In genomic region chr17:5825717-5826330, GRCh38 we compare ENCODE assay signal across 17 cellular contexts.
A peak's percentile ranks its signal among the peaks of the same experiment; 100 is the strongest.
DNase-seq lines count a peak whose midpoint lies in the region; ATAC-seq and TF ChIP-seq lines count a peak whose summit lies in the region.
"Had no signal": no experiment of that assay in that cellular context is flagged by ENCODE, and none has a peak within 500 bp of the region (broad histone marks: within the 10 kb centered on the region; RNA-seq: fewer than 3 reads in every experiment).

No MANE protein-coding gene starts in this region.

- H3K36me3 ChIP-seq in osteoblast (ENCODE audit: insufficient read depth, low read length): no peaks in the 10 kb centered on the region
- H3K36me3 ChIP-seq in sigmoid colon: no peaks in the 10 kb centered on the region
- H3K36me3 ChIP-seq: left ventricle myocardium inferior had no signal

- no peak for TF ChIP-seq POLR2A in sigmoid colon (IDR thresholded peaks at IDR 0.05)

- TF ChIP-seq EP300 in sigmoid colon (IDR thresholded peaks at IDR 0.05): no peak

- WGBS in sigmoid colon, 2 donors: 72 to 78% methylated on average over 11 of the region's 11 CpGs

- H3K4me2 ChIP-seq in osteoblast (ENCODE audit: insufficient read depth, low read length): no peak overlapping the region

- no peak overlapping the region for H3K27ac Mint-ChIP-seq in HFFc6
- H3K27ac Mint-ChIP-seq: activated T-helper 1 cell treated with anti-CD3 and anti-CD28 coated beads, Interleukin-12 subunit alpha, Interleukin-12 subunit beta, Interleukin-2, Interleukin-4 antibody, amounts not matched to agents 30 ng/mL and 10 ng/mL and 1 ng/mL, durations not matched to agents 14 hours and 24 hours and 36 hours; H9 had no signal

- peaks cover 16% of the 10 kb centered on the region for H3K36me3 Mint-ChIP-seq in HFFc6 (ENCODE audit: low read depth)
- no peaks in the 10 kb centered on the region for H3K36me3 Mint-ChIP-seq in activated T-cell treated with anti-CD3 and anti-CD28 coated beads, Interleukin-2, amount 50 U/mL, for 4 hours (ENCODE audit: insufficient read depth)

- intact Hi-C loops in sigmoid colon (cut with DNase I): no loop called here

- H3K27me3 ChIP-seq in osteoblast (ENCODE audit: insufficient read depth, low read length): no peaks in the 10 kb centered on the region
- H3K27me3 ChIP-seq in sigmoid colon: no peaks in the 10 kb centered on the region

- H4K20me1 ChIP-seq in osteoblast (ENCODE audit: insufficient read depth, low read length): no peaks in the 10 kb centered on the region

- no peak overlapping the region for H3K4me3 ChIP-seq in fibroblast of villous mesenchyme (ENCODE audit: low read depth, low read length)
- H3K4me3 ChIP-seq in osteoblast (ENCODE audit: insufficient read depth, low read length): no peak overlapping the region
- H3K4me3 ChIP-seq in sigmoid colon: no peak overlapping the region
- H3K4me3 ChIP-seq: left ventricle myocardium inferior had no signal

- H3K9me3 ChIP-seq in osteoblast (ENCODE audit: low read depth, low read length) (no peaks in the 10 kb centered on the region), sigmoid colon (peaks cover 0 to 2% (median 0%) of the 10 kb centered on the region in 4 donors)

- H3K27ac ChIP-seq in osteoblast (ENCODE audit: low read depth, low read length) (no peak overlapping the region), sigmoid colon (no peak overlapping the region)
- H3K27ac ChIP-seq: left ventricle myocardium inferior had no signal

- ATAC-seq in activated T-cell treated with anti-CD3 and anti-CD28 coated beads, Interleukin-2, amount 50 U/mL, for 4 hours: no peak
- ATAC-seq in HG03521 (IDR thresholded peaks at IDR 0.05; ENCODE audit: unreplicated experiment): no peak
- ATAC-seq: right cardiac atrium had no signal

- no peaks in the 10 kb centered on the region for H3K79me2 ChIP-seq in osteoblast (ENCODE audit: insufficient read depth, low read length)

- TF ChIP-seq CTCF in HFFc6 (IDR thresholded peaks at IDR 0.05): no peak
- no peak for TF ChIP-seq CTCF in fibroblast of villous mesenchyme (IDR thresholded peaks at IDR 0.05; ENCODE audit: insufficient read depth, low read depth, low read length)
- no peak for TF ChIP-seq CTCF in osteoblast (IDR thresholded peaks at IDR 0.05; ENCODE audit: extremely low read depth, low read depth, low read length)
- TF ChIP-seq CTCF in sigmoid colon (IDR thresholded peaks at IDR 0.05): no peak

- no peak overlapping the region for H2AFZ ChIP-seq in osteoblast (ENCODE audit: low read length)

- peaks cover 2% of the 10 kb centered on the region; the same call in 1 of the 2 replicates for H3K27me3 Mint-ChIP-seq in HFFc6 (ENCODE audit: insufficient read depth)
- peaks cover 21% of the 10 kb centered on the region for H3K27me3 Mint-ChIP-seq in activated T-cell treated with anti-CD3 and anti-CD28 coated beads, Interleukin-2, amount 50 U/mL, for 4 hours (ENCODE audit: low read depth)

- no peak overlapping the region; the same call in 1 of the 2 replicates for H3K4me3 Mint-ChIP-seq in HFFc6
- no peak overlapping the region for H3K4me3 Mint-ChIP-seq in activated T-cell treated with anti-CD3 and anti-CD28 coated beads, Interleukin-2, amount 50 U/mL, for 4 hours
- H3K4me3 Mint-ChIP-seq: activated T-helper 1 cell treated with anti-CD3 and anti-CD28 coated beads, Interleukin-12 subunit alpha, Interleukin-12 subunit beta, Interleukin-2, Interleukin-4 antibody, amounts not matched to agents 30 ng/mL and 10 ng/mL and 1 ng/mL, durations not matched to agents 14 hours and 24 hours and 36 hours; H9 had no signal

- peaks cover 8% of the 10 kb centered on the region; the same call in 1 of the 2 replicates for H3K9me3 Mint-ChIP-seq in HFFc6
- peaks cover 4% of the 10 kb centered on the region for H3K9me3 Mint-ChIP-seq in activated T-cell treated with anti-CD3 and anti-CD28 coated beads, Interleukin-2, amount 50 U/mL, for 4 hours
- H3K9me3 Mint-ChIP-seq: activated T-helper 1 cell treated with anti-CD3 and anti-CD28 coated beads, Interleukin-12 subunit alpha, Interleukin-12 subunit beta, Interleukin-2, Interleukin-4 antibody, amounts not matched to agents 30 ng/mL and 10 ng/mL and 1 ng/mL, durations not matched to agents 14 hours and 24 hours and 36 hours had no signal

- DNase-seq in HFFc6 (peak; percentile 25), SK-MEL-5 (ENCODE audit: low read depth, low spot score) (peak; percentile 40), fibroblast of villous mesenchyme (ENCODE audit: low read depth) (peak; percentile 92), osteoblast (ENCODE audit: insufficient read length, low spot score, missing footprints) (peak; percentile 45), NCI-H187 treated with DMSO at 0.1 percent for 48 hours (lab: John Stamatoyannopoulos, UW) (no peak), sigmoid colon (no peak)
- no peak for DNase-seq in activated T-cell treated with anti-CD3 and anti-CD28 coated beads, Interleukin-2, amount 50 U/mL, for 4 hours
- DNase-seq: activated CD4-positive, alpha-beta T cell treated with anti-CD3 and anti-CD28 coated beads, Interleukin-2, amount 50 U/mL, for 48 hours; H9; hippocampal formation; left ventricle myocardium inferior; NCI-H1105 treated with DMSO at 0.1 percent for 48 hours; NCI-H446 treated with DMSO at 0.1 percent for 48 hours; right cardiac atrium; stimulated activated CD4-positive, alpha-beta T cell treated with anti-CD3 and anti-CD28 coated beads, Interleukin-4, amount 100 ng/mL, for 1 hour had no signal

- H3K4me1 Mint-ChIP-seq in HFFc6 (ENCODE audit: low read depth): peaks cover 48% of the 10 kb centered on the region
- no peaks in the 10 kb centered on the region for H3K4me1 Mint-ChIP-seq in activated T-cell treated with anti-CD3 and anti-CD28 coated beads, Interleukin-2, amount 50 U/mL, for 4 hours (ENCODE audit: low read depth)

- H3K4me1 ChIP-seq in osteoblast (ENCODE audit: insufficient read depth, low read length) (peaks cover 8% of the 10 kb centered on the region), sigmoid colon (no peaks in the 10 kb centered on the region)
- H3K4me1 ChIP-seq: left ventricle myocardium inferior had no signal

- in situ Hi-C loops in SK-MEL-5 (cut with HindIII; ENCODE audit: low pct_unique_long_range_greater_than_20kb, low sequenced_read_pairs): no loop called here

Comparison
In these comparisons a context has a peak if more than half of its experiments do, and no peak if none do; other contexts are left out.
1. DNase-seq: peak in HFFc6 (single experiment), SK-MEL-5 (single experiment), fibroblast of villous mesenchyme (single experiment) and osteoblast (single experiment); none in NCI-H187 treated with DMSO at 0.1 percent for 48 hours (single experiment), activated T-cell treated with anti-CD3 and anti-CD28 coated beads, Interleukin-2, amount 50 U/mL, for 4 hours (single experiment) and sigmoid colon (single experiment).